In genomic region chr15:96336045-96336642, GRCh38 we compare ENCODE assay signal across 9 cellular contexts. TPM values are rescaled to one million over a fixed set of nuclear protein-coding genes. Genes with fewer than 3 reads are reported as not detected.
DNase-seq lines count a peak whose midpoint lies in the region; ATAC-seq and TF ChIP-seq lines count a peak whose summit lies in the region.
"Had no signal": no experiment of that assay in that cellular context is flagged by ENCODE, and none has a peak within 500 bp of the region (broad histone marks: within the 10 kb centered on the region; RNA-seq: fewer than 3 reads in every experiment).

No MANE protein-coding gene starts in this region.

- POLR2A ChIA-PET in WTC11 (lab: Charles Lee): interaction anchor here (2.3 kb wide), 1 partner anchor 9 kb away, joined by 7 read pairs; no protein-coding TSS in a partner anchor
- POLR2A ChIA-PET in activated CD4-positive, alpha-beta memory T cell treated with anti-CD3 and anti-CD28 coated beads, Interleukin-2, amount 10 ng/mL, durations not matched to agents 7 days and 5 days (lab: Charles Lee): interaction anchor here (1.3 to 1.4 kb wide), 2 partner anchors 9 to 22 kb away, joined by 4 read pairs; no protein-coding TSS in a partner anchor

- no peaks in the 10 kb centered on the region for H3K9me2 ChIP-seq in hepatocyte (replicated peaks; ENCODE audit: insufficient read depth)

- peak overlapping the region; percentile 46 for H3K4me3 Mint-ChIP-seq in WTC11
- H3K4me3 Mint-ChIP-seq in activated CD4-positive, alpha-beta memory T cell treated with anti-CD3 and anti-CD28 coated beads, Interleukin-2, amount 10 ng/mL, durations not matched to agents 7 days and 5 days: no peak overlapping the region

- ATAC-seq in WTC11 (no peak), HG02610 (IDR thresholded peaks at IDR 0.05; ENCODE audit: unreplicated experiment) (no peak)

- peak overlapping the region; percentile 29 for H3K27ac ChIP-seq in hepatocyte
- H3K27ac ChIP-seq in skeletal muscle tissue (ENCODE audit: low read depth, low read length): peak overlapping the region; percentile 82

- CTCF ChIA-PET in WTC11 (lab: Charles Lee): interaction anchor here (1.1 to 4.7 kb wide), 3 partner anchors 9 to 21 kb away, joined by 3 to 47 read pairs (median 4); no protein-coding TSS in a partner anchor
- CTCF ChIA-PET in activated CD4-positive, alpha-beta memory T cell treated with anti-CD3 and anti-CD28 coated beads, Interleukin-2, amount 10 ng/mL, durations not matched to agents 7 days and 5 days (lab: Charles Lee): no interaction called here

- H3K4me1 ChIP-seq in HAP-1 (peaks cover 39% of the 10 kb centered on the region), hepatocyte (ENCODE audit: insufficient read depth) (peaks cover 34% of the 10 kb centered on the region), skeletal muscle tissue (ENCODE audit: control insufficient read depth in 3 of 3, insufficient read depth in 3 of 3, low read length in 3 of 3) (peaks cover 17 to 27% (median 26%) of the 10 kb centered on the region in 3 donors)

- H3K36me3 ChIP-seq in HAP-1 (replicated peaks): peaks cover 37% of the 10 kb centered on the region
- no peaks in the 10 kb centered on the region for H3K36me3 ChIP-seq in hepatocyte (replicated peaks; ENCODE audit: insufficient read depth, low read depth)
- peaks cover 15 to 20% (median 17%) of the 10 kb centered on the region in 3 donors for H3K36me3 ChIP-seq in skeletal muscle tissue (ENCODE audit: control insufficient read depth in 3 of 3, insufficient read depth in 3 of 3, low read length in 3 of 3)

- H2AFZ ChIP-seq in hepatocyte: no peak overlapping the region

- H3K27me3 ChIP-seq in HAP-1 (ENCODE audit: low read depth): no peaks in the 10 kb centered on the region
- no peaks in the 10 kb centered on the region for H3K27me3 ChIP-seq in hepatocyte
- no peaks in the 10 kb centered on the region for H3K27me3 ChIP-seq in skeletal muscle tissue (ENCODE audit: control insufficient read depth in 3 of 3, insufficient read depth in 3 of 3, low read length in 3 of 3)

- in situ Hi-C loops in HAP-1 (cut with MboI; ENCODE audit: low sequenced_read_pairs): loop anchor here (25.0 kb wide), 2 partner anchors 499 to 1074 kb away; no protein-coding TSS in a partner anchor

- H3K4me1 Mint-ChIP-seq in WTC11: peaks cover 79% of the 10 kb centered on the region
- peaks cover 8% of the 10 kb centered on the region for H3K4me1 Mint-ChIP-seq in activated CD4-positive, alpha-beta memory T cell treated with anti-CD3 and anti-CD28 coated beads, Interleukin-2, amount 10 ng/mL, durations not matched to agents 7 days and 5 days

- 16% methylated on average over 9 of the region's 9 CpGs for WGBS in hepatocyte (ENCODE audit: low lambda C conversion rate, missing lambda C conversion rate)

- H3K9ac ChIP-seq in skeletal muscle tissue (ENCODE audit: low read depth in 1 of 3, low read length in 3 of 3): peak overlapping the region; percentile 85 to 90 (median 87)

- peaks cover 100% of the 10 kb centered on the region for H3K79me2 ChIP-seq in hepatocyte

- TF ChIP-seq CTCF in WTC11 (IDR thresholded peaks at IDR 0.05) (no peak), hepatocyte (IDR thresholded peaks at IDR 0.05; ENCODE audit: poor library complexity) (no peak)

- H4K20me1 ChIP-seq in hepatocyte (ENCODE audit: insufficient read depth, poor library complexity, severe bottlenecking): peaks cover 62% of the 10 kb centered on the region

- H3K4me2 ChIP-seq in hepatocyte: peak overlapping the region; percentile 96

- H3K36me3 Mint-ChIP-seq in WTC11: no peaks in the 10 kb centered on the region
- H3K36me3 Mint-ChIP-seq in activated CD4-positive, alpha-beta memory T cell treated with anti-CD3 and anti-CD28 coated beads, Interleukin-2, amount 10 ng/mL, durations not matched to agents 7 days and 5 days (ENCODE audit: low read depth): peaks cover 12% of the 10 kb centered on the region

- DNase-seq in HAP-1 (ENCODE audit: low spot score in 2 of 2) (no peak), WTC11 (ENCODE audit: low spot score) (no peak), hepatocyte (ENCODE audit: low spot score) (no peak), NCI-H524 (lab: John Stamatoyannopoulos, UW) (no peak), NCI-H82 (lab: John Stamatoyannopoulos, UW) (no peak)
- DNase-seq in activated CD4-positive, alpha-beta memory T cell treated with anti-CD3 and anti-CD28 coated beads, Interleukin-2, amount 10 ng/mL, durations not matched to agents 7 days and 5 days: no peak
- DNase-seq: foreskin melanocyte had no signal

- H3K9me3 ChIP-seq in HAP-1 (no peaks in the 10 kb centered on the region), hepatocyte (ENCODE audit: low read depth) (no peaks in the 10 kb centered on the region), skeletal muscle tissue (ENCODE audit: control insufficient read depth in 3 of 3, low read length in 3 of 3) (no peaks in the 10 kb centered on the region)

- H3K9me3 Mint-ChIP-seq in WTC11: no peaks in the 10 kb centered on the region
- H3K9me3 Mint-ChIP-seq in activated CD4-positive, alpha-beta memory T cell treated with anti-CD3 and anti-CD28 coated beads, Interleukin-2, amount 10 ng/mL, durations not matched to agents 7 days and 5 days: no peaks in the 10 kb centered on the region

- H3K27ac Mint-ChIP-seq in WTC11: no peak overlapping the region
- H3K27ac Mint-ChIP-seq in activated CD4-positive, alpha-beta memory T cell treated with anti-CD3 and anti-CD28 coated beads, Interleukin-2, amount 10 ng/mL, durations not matched to agents 7 days and 5 days: no peak overlapping the region

- H3K4me3 ChIP-seq in HAP-1 (peak overlapping the region; percentile 63), hepatocyte (peak overlapping the region; percentile 61), skeletal muscle tissue (ENCODE audit: low read length in 3 of 3) (peak overlapping the region; percentile 74 to 98 (median 82))

- H3K27me3 Mint-ChIP-seq in WTC11 (ENCODE audit: low read depth): peaks cover 94% of the 10 kb centered on the region
- peaks cover 75% of the 10 kb centered on the region for H3K27me3 Mint-ChIP-seq in activated CD4-positive, alpha-beta memory T cell treated with anti-CD3 and anti-CD28 coated beads, Interleukin-2, amount 10 ng/mL, durations not matched to agents 7 days and 5 days

TF ChIP-seq in WTC11, 78 proteins besides CTCF, POLR2A, EP300 and RAD21 (continues in another document):
- TF ChIP-seq ZNF281 (CRISPR knock-in tag; IDR thresholded peaks at IDR 0.05): no peak
- TF ChIP-seq E2F1 (CRISPR knock-in tag; IDR thresholded peaks at IDR 0.05): no peak
- no peak for TF ChIP-seq MYBL2 (CRISPR knock-in tag; IDR thresholded peaks at IDR 0.05)
- TF ChIP-seq ZNF232 (CRISPR knock-in tag; IDR thresholded peaks at IDR 0.05): no peak
- no peak for TF ChIP-seq IRF1 (CRISPR knock-in tag; IDR thresholded peaks at IDR 0.05)
- TF ChIP-seq NR2C2 (CRISPR knock-in tag; IDR thresholded peaks at IDR 0.05): no peak
- TF ChIP-seq E2F5 (CRISPR knock-in tag; IDR thresholded peaks at IDR 0.05): no peak
- TF ChIP-seq CBFB (CRISPR knock-in tag; IDR thresholded peaks at IDR 0.05; ENCODE audit: low read depth): no peak

RNA-seq across cellular contexts. Expression of gene NR2F2, which starts 5.6 kb away (rescaled TPM):
- total RNA-seq in WTC11 (2021): 0.27 to 0.57 TPM (median 0.55 TPM) in 3 replicates
- total RNA-seq in hepatocyte: 16.5 and 23.0 TPM in 2 replicates
- 27.9 and 28.3 TPM in 2 replicates for polyA plus RNA-seq in hepatocyte
- 12.0 TPM for total RNA-seq in skeletal muscle tissue
- total RNA-seq in activated CD4-positive, alpha-beta memory T cell treated with anti-CD3 and anti-CD28 coated beads, Interleukin-2, amount 10 ng/mL, durations not matched to agents 7 days and 5 days: not detected
